In the genomic region with DNA sequence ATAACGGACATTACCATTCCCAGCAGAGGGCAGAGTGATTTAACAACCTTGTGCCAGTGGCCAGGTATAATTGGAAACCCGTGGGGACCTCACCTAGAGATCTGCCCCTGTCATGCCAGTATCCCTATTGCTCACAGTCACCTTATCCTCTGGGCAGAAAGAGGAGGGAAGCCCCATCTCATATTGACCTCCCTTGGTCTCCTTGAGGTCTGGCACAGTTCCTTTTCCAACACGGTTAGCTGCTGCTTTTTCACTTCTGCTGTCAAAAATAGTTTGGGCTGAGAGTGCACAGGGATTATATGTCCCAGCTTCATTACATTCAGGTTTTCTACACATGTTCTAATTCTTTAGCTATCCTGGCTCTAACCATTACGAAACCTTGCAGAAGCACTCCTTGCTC, we compare ENCODE assay signal across 20 cellular contexts.
DNase-seq lines count a peak whose midpoint lies in the region; ATAC-seq and TF ChIP-seq lines count a peak whose summit lies in the region.
"Had no signal": no experiment of that assay in that cellular context is flagged by ENCODE, and none has a peak within 500 bp of the region (broad histone marks: within the 10 kb centered on the region; RNA-seq: fewer than 3 reads in every experiment).

No MANE protein-coding gene starts in this region.

- H3K27me3 Mint-ChIP-seq in endodermal cell (ENCODE audit: insufficient read depth) = no peaks in the 10 kb centered on the region
- H3K27me3 Mint-ChIP-seq: B cell had no signal

- H3K27ac Mint-ChIP-seq in endodermal cell = no peak overlapping the region
- H3K27ac Mint-ChIP-seq: B cell; CD8-positive, alpha-beta memory T cell had no signal

- H3K36me3 ChIP-seq in heart left ventricle = no peaks in the 10 kb centered on the region
- H3K36me3 ChIP-seq in OCI-LY3 (replicated peaks; ENCODE audit: low read depth, low read length) = no peaks in the 10 kb centered on the region
- H3K36me3 ChIP-seq in endodermal cell (ENCODE audit: control insufficient read depth, insufficient read depth, low read length) = no peaks in the 10 kb centered on the region
- H3K36me3 ChIP-seq: SJCRH30 had no signal

- no peak overlapping the region for H3K4me3 Mint-ChIP-seq in endodermal cell
- H3K4me3 Mint-ChIP-seq: B cell; CD8-positive, alpha-beta memory T cell had no signal

- no peaks in the 10 kb centered on the region for H4K20me1 ChIP-seq in OCI-LY3 (ENCODE audit: insufficient read depth, low read length)

- H3K27me3 ChIP-seq in heart left ventricle (no peaks in the 10 kb centered on the region), OCI-LY3 (ENCODE audit: low read depth, low read length) (no peaks in the 10 kb centered on the region), endodermal cell (ENCODE audit: control insufficient read depth, insufficient read depth, low read length, poor library complexity, severe bottlenecking) (no peaks in the 10 kb centered on the region)
- H3K27me3 ChIP-seq: SJCRH30 had no signal

- no peak overlapping the region for H3K4me2 ChIP-seq in OCI-LY3 (ENCODE audit: low read length)
- H3K4me2 ChIP-seq: KMS-11 had no signal

- H2AFZ ChIP-seq in OCI-LY3 (ENCODE audit: low read depth, low read length) = no peak overlapping the region

- ATAC-seq in heart left ventricle (peak; percentile 24 to 45 (median 38)), Right ventricle myocardium inferior (no peak)
- ATAC-seq: HepG2 had no signal

- no peak for DNase-seq in heart left ventricle
- DNase-seq in Right ventricle myocardium inferior (ENCODE audit: missing footprints) = no peak
- no peak for DNase-seq in endodermal cell
- DNase-seq in activated CD8-positive, alpha-beta memory T cell treated with anti-CD3 and anti-CD28 coated beads, Interleukin-2, amount 50 U/mL, for 4 hours = no peak
- DNase-seq in NCI-H1092 treated with DMSO at 0.1 percent for 48 hours (lab: John Stamatoyannopoulos, UW) = no peak
- no peak for DNase-seq in NCI-H187 (lab: John Stamatoyannopoulos, UW)
- DNase-seq: ACHN; CD8-positive, alpha-beta memory T cell; DMS 273 treated with DMSO at 0.1 percent for 48 hours; EL; MM.1S; NCI-H2029 treated with DMSO at 0.1 percent for 48 hours; NCI-H345; NCI-H526 treated with DMSO at 0.1 percent for 48 hours; SJCRH30; SW 1271 had no signal

- H3K27ac ChIP-seq in heart left ventricle (no peak overlapping the region), OCI-LY3 (ENCODE audit: low read length) (no peak overlapping the region), endodermal cell (ENCODE audit: low read depth, low read length) (no peak overlapping the region)
- H3K27ac ChIP-seq: KMS-11, SJCRH30 had no signal

- peaks cover 0 to 4% (median 0%) of the 10 kb centered on the region in 12 donors for H3K4me1 ChIP-seq in heart left ventricle
- H3K4me1 ChIP-seq in OCI-LY3 (ENCODE audit: low read length) = peaks cover 4% of the 10 kb centered on the region; the same call in 1 of the 2 replicates
- no peaks in the 10 kb centered on the region for H3K4me1 ChIP-seq in endodermal cell (ENCODE audit: control insufficient read depth, insufficient read depth, low read length)
- H3K4me1 ChIP-seq: SJCRH30 had no signal

- intact Hi-C loops in heart left ventricle (cut with DNase I) = no loop called here
- intact Hi-C loops in Right ventricle myocardium inferior (cut with DNase I) = no loop called here

- TF ChIP-seq POLR2A in heart left ventricle (IDR thresholded peaks at IDR 0.05) = no peak

- no peaks in the 10 kb centered on the region for H3K79me2 ChIP-seq in OCI-LY3 (ENCODE audit: low read length)

- H3K4me3 ChIP-seq in heart left ventricle (no peak overlapping the region), OCI-LY3 (ENCODE audit: low read length) (no peak overlapping the region), endodermal cell (ENCODE audit: low read length) (no peak overlapping the region)
- H3K4me3 ChIP-seq: SJCRH30 had no signal

- TF ChIP-seq CTCF in heart left ventricle (IDR thresholded peaks at IDR 0.05) (peak in 1 of 12 donors; percentile 12), OCI-LY3 (IDR thresholded peaks at IDR 0.05; ENCODE audit: low read depth, low read length) (0 out of 2 replicates have a peak, but pooled peaks have one; percentile 2), endodermal cell (conservative IDR thresholded peaks at IDR 0.05) (peak; percentile 45)

- H3K9ac ChIP-seq in OCI-LY3 (ENCODE audit: low read length) = no peak overlapping the region
- H3K9ac ChIP-seq in endodermal cell (ENCODE audit: extremely low read depth, low read length, poor library complexity, severe bottlenecking) = no peak overlapping the region
- H3K9ac ChIP-seq: KMS-11 had no signal

- H3K9me3 ChIP-seq in heart left ventricle (no peaks in the 10 kb centered on the region), OCI-LY3 (ENCODE audit: insufficient read depth, low read length) (no peaks in the 10 kb centered on the region), endodermal cell (ENCODE audit: control insufficient read depth, low read length) (no peaks in the 10 kb centered on the region)
- H3K9me3 ChIP-seq: SJCRH30 had no signal

- no peaks in the 10 kb centered on the region for H3K9me3 Mint-ChIP-seq in endodermal cell

- H3K4me1 Mint-ChIP-seq in endodermal cell = no peaks in the 10 kb centered on the region
- H3K4me1 Mint-ChIP-seq: B cell; CD8-positive, alpha-beta memory T cell had no signal

- H3K36me3 Mint-ChIP-seq in endodermal cell (ENCODE audit: low read depth) = no peaks in the 10 kb centered on the region
- H3K36me3 Mint-ChIP-seq: CD8-positive, alpha-beta memory T cell had no signal

- WGBS in heart left ventricle, 4 donors = 33 to 41% (median 36%) methylated on average over 4 of the region's 4 CpGs
- WGBS in endodermal cell (ENCODE audit: insufficient coverage in 1 of 2, insufficient read length in 1 of 2), 2 experiments = 70 to 84% methylated on average over 2 to 4 of the region's 4 CpGs
